ENCODE assay signal across 9 cellular contexts in genomic region chr7:90111-91063, GRCh38.
A peak's percentile ranks its signal among the peaks of the same experiment; 100 is the strongest.
DNase-seq lines count a peak whose midpoint lies in the region; ATAC-seq, FAIRE-seq and TF ChIP-seq lines count a peak whose summit lies in the region.
"Had no signal": no experiment of that assay in that cellular context is flagged by ENCODE, and none has a peak within 500 bp of the region (broad histone marks: within the 10 kb centered on the region; RNA-seq: fewer than 3 reads in every experiment).

No MANE protein-coding gene starts in this region.

- peak overlapping the region; percentile 49 for H3K4me2 ChIP-seq in GM23248 (ENCODE audit: unreplicated experiment)
- H3K4me2 ChIP-seq in fibroblast of lung (ENCODE audit: extremely low read depth, insufficient read depth, low read length): no peak overlapping the region

- H3K9me2 ChIP-seq in GM23248 (ENCODE audit: insufficient read depth): no peaks in the 10 kb centered on the region

- DNase-seq in GM23248: peak; percentile 75
- no peak for DNase-seq in RCC 7860 (ENCODE audit: low spot score)
- peak; percentile 53 to 89 for DNase-seq in fibroblast of lung (ENCODE audit: low read depth in 2 of 2)
- peak; percentile 66 for DNase-seq in skeletal muscle cell (ENCODE audit: low read depth)
- no peak for DNase-seq in stimulated activated CD4-positive, alpha-beta T cell treated with anti-CD3 and anti-CD28 coated beads, Interleukin-1b, Interleukin-23, amount 100 ng/mL, for 48 hours
- no peak for DNase-seq in ecto neural progenitor cell (ENCODE audit: low spot score)
- no peak for DNase-seq in activated CD4-positive, alpha-beta T cell treated with anti-CD3 and anti-CD28 coated beads, Interleukin-2, amount 50 U/mL, for 4 hours
- DNase-seq: NCI-H146 had no signal

- no peak for TF ChIP-seq CTCF in fibroblast of lung (conservative IDR thresholded peaks at IDR 0.05 in 1 of 2, IDR thresholded peaks at IDR 0.05 in 1 of 2; ENCODE audit: low read depth in 1 of 2, low read length in 2 of 2)

- H2AFZ ChIP-seq in GM23248 (no peak overlapping the region), fibroblast of lung (ENCODE audit: low read length) (no peak overlapping the region)

- no peaks in the 10 kb centered on the region for H3K36me3 ChIP-seq in GM23248 (ENCODE audit: low read depth)
- H3K36me3 ChIP-seq in fibroblast of lung (ENCODE audit: control insufficient read depth, insufficient read depth, low read length): no peaks in the 10 kb centered on the region

- H3K27ac ChIP-seq in GM23248 (peak overlapping the region; percentile 86), fibroblast of lung (ENCODE audit: insufficient read depth, low read length) (peak overlapping the region; percentile 58)

- H3F3A ChIP-seq in GM23248 (ENCODE audit: insufficient read depth): peaks cover 31% of the 10 kb centered on the region

- no peak overlapping the region for H3K4me3 ChIP-seq in GM23248
- H3K4me3 ChIP-seq in fibroblast of lung (replicated peaks in 1 of 4; ENCODE audit: control extremely low read depth in 1 of 4, insufficient read depth in 1 of 4, low read depth in 3 of 4, low read length in 4 of 4): no peak overlapping the region
- H3K4me3 ChIP-seq in skeletal muscle cell (ENCODE audit: low read depth, low read length): no peak overlapping the region

- FAIRE-seq in RCC 7860 (lab: Jason Lieb, UNC): peak; percentile 21

- H3K27me3 ChIP-seq in GM23248 (replicated peaks; ENCODE audit: insufficient read depth): no peaks in the 10 kb centered on the region
- H3K27me3 ChIP-seq in fibroblast of lung (ENCODE audit: control insufficient read depth, insufficient read depth, low read length): no peaks in the 10 kb centered on the region

- 72% methylated on average over 13 of the region's 13 CpGs for WGBS in GM23248 (ENCODE audit: low coverage in 1 of 2, low lambda C conversion rate in 2 of 2, missing lambda C conversion rate in 2 of 2), 2 experiments

- ATAC-seq in HG03025 (IDR thresholded peaks at IDR 0.05; ENCODE audit: low FRiP score, unreplicated experiment): no peak

- H3K79me2 ChIP-seq in GM23248 (ENCODE audit: insufficient read depth) (no peaks in the 10 kb centered on the region), fibroblast of lung (ENCODE audit: control insufficient read depth, insufficient read depth, low read length) (no peaks in the 10 kb centered on the region)

- peaks cover 37% of the 10 kb centered on the region for H3K4me1 ChIP-seq in GM23248 (ENCODE audit: insufficient read depth)
- peaks cover 21% of the 10 kb centered on the region for H3K4me1 ChIP-seq in fibroblast of lung (ENCODE audit: control insufficient read depth, extremely low read depth, insufficient read depth, low read length)

- no peaks in the 10 kb centered on the region for H4K20me1 ChIP-seq in GM23248 (ENCODE audit: insufficient read depth)
- no peaks in the 10 kb centered on the region for H4K20me1 ChIP-seq in fibroblast of lung (ENCODE audit: control insufficient read depth, extremely low read depth, insufficient read depth, low read length)

- in situ Hi-C loops in GM23248 (cut with MboI): no loop called here

- no peaks in the 10 kb centered on the region for H3K9me3 ChIP-seq in GM23248 (ENCODE audit: low read depth)
- no peaks in the 10 kb centered on the region for H3K9me3 ChIP-seq in fibroblast of lung (ENCODE audit: control insufficient read depth, insufficient read depth, low read depth, low read length)

- peak overlapping the region; percentile 58 for H3K9ac ChIP-seq in GM23248
- H3K9ac ChIP-seq in fibroblast of lung (ENCODE audit: insufficient read depth, low read length): no peak overlapping the region

Comparison
In these comparisons a context has a peak if more than half of its experiments do, and no peak if none do; other contexts are left out.
1. DNase-seq: peak in GM23248 (single experiment), fibroblast of lung (2 of 2) and skeletal muscle cell (single experiment); none in RCC 7860 (single experiment), stimulated activated CD4-positive, alpha-beta T cell treated with anti-CD3 and anti-CD28 coated beads, Interleukin-1b, Interleukin-23, amount 100 ng/mL, for 48 hours (single experiment), ecto neural progenitor cell (single experiment) and activated CD4-positive, alpha-beta T cell treated with anti-CD3 and anti-CD28 coated beads, Interleukin-2, amount 50 U/mL, for 4 hours (0 of 2).